In the genomic region with DNA sequence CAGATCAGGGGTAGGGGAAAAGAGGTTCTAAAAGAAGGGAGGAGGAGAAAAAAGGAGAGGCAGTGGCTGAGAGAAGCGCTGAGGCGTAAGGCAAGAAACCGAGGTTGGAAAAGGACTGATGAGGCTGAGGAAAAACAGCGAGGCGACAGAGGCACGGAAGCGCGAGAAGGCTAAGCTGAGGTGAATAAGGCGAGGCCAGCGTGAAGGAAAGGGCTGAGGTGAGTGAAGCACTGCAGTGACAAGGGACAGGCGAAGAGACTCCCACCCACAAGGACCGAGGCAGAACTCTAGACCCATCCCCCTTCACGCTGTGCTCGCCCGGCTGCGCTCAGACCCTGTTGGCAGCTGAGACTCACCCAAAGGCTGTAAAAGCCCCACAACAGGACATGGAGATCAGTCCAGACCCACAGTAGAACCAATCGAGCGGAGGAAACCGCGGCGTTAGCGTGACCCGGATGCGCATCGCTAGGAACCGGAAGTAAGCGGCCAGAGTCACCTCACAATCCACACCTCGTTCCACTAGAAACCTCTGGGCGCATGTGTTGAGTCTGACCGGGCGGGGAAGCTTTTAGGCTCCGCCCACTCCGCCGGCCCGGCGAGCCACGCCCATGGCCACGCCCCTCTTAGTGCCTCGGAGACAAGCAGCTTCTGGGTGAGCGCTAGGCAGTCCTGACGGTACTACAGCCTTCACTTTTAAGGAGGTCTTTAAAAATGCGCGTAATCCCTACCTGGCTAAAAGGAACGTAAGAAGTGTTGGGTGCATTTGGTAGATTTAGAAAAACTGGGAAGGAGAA, we compare ENCODE assay signal across 8 cellular contexts. TPM values are rescaled to one million over a fixed set of nuclear protein-coding genes. Genes with fewer than 3 reads are reported as not detected.
DNase-seq lines count a peak whose midpoint lies in the region; ATAC-seq and TF ChIP-seq lines count a peak whose summit lies in the region.

Gene EYA3 (minus strand): TSS at position 443 of the 794 bp plus-strand sequence. CDS start 30,584 bp downstream, outside the sequence.

- peak within 1 kb of the TSS; percentile 97 for H3K27ac Mint-ChIP-seq in GM23338
- peak within 1 kb of the TSS; percentile 96 to 99 (median 98) for H3K27ac Mint-ChIP-seq in naive B cell
- peak within 1 kb of the TSS; percentile 97 for H3K27ac Mint-ChIP-seq in stimulated activated memory B cell treated with anti-CD40 and anti-IgM and Interleukin-4, amounts not matched to agents 10 μg/mL and 1 μg/mL and 100 μg/mL, for 72 hours

- H3K4me1 ChIP-seq in DOHH2 (ENCODE audit: control insufficient read depth, low read length) = peaks cover 62% of the 10 kb centered on the region
- H3K4me1 ChIP-seq in GM23338 (ENCODE audit: insufficient read depth) = peaks cover 7% of the 10 kb centered on the region

- H3K36me3 ChIP-seq in DOHH2 (ENCODE audit: control insufficient read depth, low read length) (peaks cover 11% of the 10 kb centered on the region), GM23338 (ENCODE audit: insufficient read depth) (no peaks in the 10 kb centered on the region)

- H3K4me1 Mint-ChIP-seq in GM23338 = peaks cover 9% of the 10 kb centered on the region; the same call in 2 of the 3 replicates
- H3K4me1 Mint-ChIP-seq in naive B cell = peaks cover 30 to 39% (median 37%) of the 10 kb centered on the region in 3 donors
- peaks cover 51% of the 10 kb centered on the region for H3K4me1 Mint-ChIP-seq in stimulated activated memory B cell treated with anti-CD40 and anti-IgM and Interleukin-4, amounts not matched to agents 10 μg/mL and 1 μg/mL and 100 μg/mL, for 72 hours

- H3K36me3 Mint-ChIP-seq in GM23338 (ENCODE audit: low read depth) = no peaks in the 10 kb centered on the region
- H3K36me3 Mint-ChIP-seq in naive B cell = no peaks in the 10 kb centered on the region
- no peaks in the 10 kb centered on the region for H3K36me3 Mint-ChIP-seq in stimulated activated memory B cell treated with anti-CD40 and anti-IgM and Interleukin-4, amounts not matched to agents 10 μg/mL and 1 μg/mL and 100 μg/mL, for 72 hours

- H3F3A ChIP-seq in DOHH2 (ENCODE audit: control insufficient read depth, insufficient read depth) = peaks cover 9% of the 10 kb centered on the region
- H3F3A ChIP-seq in GM23338 (replicated peaks; ENCODE audit: low read depth) = 0 out of 2 replicates have a peak, but pooled peaks cover 9% of the 10 kb centered on the region

- no peaks in the 10 kb centered on the region for H3K9me3 Mint-ChIP-seq in GM23338
- no peaks in the 10 kb centered on the region for H3K9me3 Mint-ChIP-seq in naive B cell
- H3K9me3 Mint-ChIP-seq in stimulated activated memory B cell treated with anti-CD40 and anti-IgM and Interleukin-4, amounts not matched to agents 10 μg/mL and 1 μg/mL and 100 μg/mL, for 72 hours = no peaks in the 10 kb centered on the region

- H3K4me2 ChIP-seq in DOHH2 (ENCODE audit: low read length) (peak within 1 kb of the TSS; percentile 81), GM23338 (peak within 1 kb of the TSS; percentile 96)

- H3K27me3 ChIP-seq in DOHH2 (ENCODE audit: control insufficient read depth, low read length) = no peaks in the 10 kb centered on the region
- H3K27me3 ChIP-seq in GM23338 (ENCODE audit: insufficient read depth) = no peaks in the 10 kb centered on the region

- H3K9me2 ChIP-seq in DOHH2 (replicated peaks; ENCODE audit: control insufficient read depth, low read length) = no peaks in the 10 kb centered on the region
- H3K9me2 ChIP-seq in GM23338 (ENCODE audit: insufficient read depth) = no peaks in the 10 kb centered on the region

- H3K27ac ChIP-seq in DOHH2 (ENCODE audit: low read depth, low read length) (peak within 1 kb of the TSS; percentile 80), GM23338 (ENCODE audit: low read depth) (peak within 1 kb of the TSS; percentile 93)

- no peak for TF ChIP-seq CTCF in DOHH2 (IDR thresholded peaks at IDR 0.05; ENCODE audit: low read depth, low read length, poor library complexity, severe bottlenecking)
- TF ChIP-seq CTCF in GM23338 (conservative IDR thresholded peaks at IDR 0.05; ENCODE audit: low read depth in 2 of 2) = no peak

- ATAC-seq in GM23338 (peak; percentile 98), naive B cell (ENCODE audit: low read depth in 2 of 2) (peak; percentile 89 to 90)
- peak; percentile 97 for ATAC-seq in stimulated activated memory B cell treated with anti-CD40 and anti-IgM and Interleukin-4, amounts not matched to agents 10 μg/mL and 1 μg/mL and 100 μg/mL, for 72 hours

- peak within 1 kb of the TSS; percentile 97 for H3K4me3 Mint-ChIP-seq in GM23338
- H3K4me3 Mint-ChIP-seq in naive B cell = peak within 1 kb of the TSS; percentile 92 to 99 (median 96)
- H3K4me3 Mint-ChIP-seq in stimulated activated memory B cell treated with anti-CD40 and anti-IgM and Interleukin-4, amounts not matched to agents 10 μg/mL and 1 μg/mL and 100 μg/mL, for 72 hours = peak within 1 kb of the TSS; percentile 96

- no peaks in the 10 kb centered on the region for H3K9me3 ChIP-seq in DOHH2 (ENCODE audit: control insufficient read depth, insufficient read depth, low read length)

- H4K20me1 ChIP-seq in DOHH2 (ENCODE audit: control insufficient read depth, insufficient read depth, low read depth, low read length) (0 out of 2 replicates have a peak, but pooled peaks cover 3% of the 10 kb centered on the region), GM23338 (replicated peaks; ENCODE audit: insufficient read depth) (peaks cover 18% of the 10 kb centered on the region)

- H3K79me2 ChIP-seq in DOHH2 (ENCODE audit: control insufficient read depth, low read length) (peaks cover 50% of the 10 kb centered on the region), GM23338 (replicated peaks; ENCODE audit: insufficient read depth) (peaks cover 45% of the 10 kb centered on the region)

- peak within 1 kb of the TSS; percentile 72 for H2AFZ ChIP-seq in GM23338

- H3K27me3 Mint-ChIP-seq in GM23338 (ENCODE audit: insufficient read depth, low read depth, poor library complexity) = peaks cover 6% of the 10 kb centered on the region
- H3K27me3 Mint-ChIP-seq in naive B cell = no peaks in the 10 kb centered on the region
- no peaks in the 10 kb centered on the region for H3K27me3 Mint-ChIP-seq in stimulated activated memory B cell treated with anti-CD40 and anti-IgM and Interleukin-4, amounts not matched to agents 10 μg/mL and 1 μg/mL and 100 μg/mL, for 72 hours

- peak; percentile 98 for DNase-seq in GM23338 (ENCODE audit: low spot score)
- peak; percentile 97 for DNase-seq in LHCN-M2 (ENCODE audit: low read depth)
- peak; percentile 100 for DNase-seq in RPMI8226
- DNase-seq in activated T-helper 1 cell treated with anti-CD3 and anti-CD28 coated beads, Interleukin-2, amount 50 U/mL, for 16 hours (ENCODE audit: low read depth in 1 of 2, low spot score in 1 of 2) = peak; percentile 98 to 99
- peak; percentile 96 for DNase-seq in fibroblast of gingiva (ENCODE audit: low read depth)
- peak; percentile 100 for DNase-seq in naive B cell

- peak within 1 kb of the TSS; percentile 97 for H3K4me3 ChIP-seq in DOHH2 (ENCODE audit: low read length)
- peak within 1 kb of the TSS; percentile 99 for H3K4me3 ChIP-seq in GM23338

TF ChIP-seq in GM23338, 12 proteins besides CTCF, POLR2A, EP300 and RAD21 (continues in another document):
- TF ChIP-seq JUNB (IDR thresholded peaks at IDR 0.05; ENCODE audit: unreplicated experiment) (no peak), NANOG (IDR thresholded peaks at IDR 0.05; ENCODE audit: borderline replicate concordance) (no peak), ZNF114 (CRISPR knock-in tag; IDR thresholded peaks at IDR 0.05) (no peak), EZH2 (IDR thresholded peaks at IDR 0.05; ENCODE audit: low read depth, unreplicated experiment) (no peak), EZH2phosphoT487 (IDR thresholded peaks at IDR 0.05; ENCODE audit: unreplicated experiment) (no peak), POLR2AphosphoS5 (IDR thresholded peaks at IDR 0.05; ENCODE audit: low read depth) (peak; percentile 94), CREB1 (CRISPR knock-in tag; IDR thresholded peaks at IDR 0.05; ENCODE audit: low read depth) (0 out of 2 replicates have a peak, but pooled peaks have one; percentile 51), ZNF331 (CRISPR knock-in tag; IDR thresholded peaks at IDR 0.05; ENCODE audit: low read depth) (no peak), STAT1 (IDR thresholded peaks at IDR 0.05; ENCODE audit: unreplicated experiment) (no peak)
- TF ChIP-seq, protein P1, sequence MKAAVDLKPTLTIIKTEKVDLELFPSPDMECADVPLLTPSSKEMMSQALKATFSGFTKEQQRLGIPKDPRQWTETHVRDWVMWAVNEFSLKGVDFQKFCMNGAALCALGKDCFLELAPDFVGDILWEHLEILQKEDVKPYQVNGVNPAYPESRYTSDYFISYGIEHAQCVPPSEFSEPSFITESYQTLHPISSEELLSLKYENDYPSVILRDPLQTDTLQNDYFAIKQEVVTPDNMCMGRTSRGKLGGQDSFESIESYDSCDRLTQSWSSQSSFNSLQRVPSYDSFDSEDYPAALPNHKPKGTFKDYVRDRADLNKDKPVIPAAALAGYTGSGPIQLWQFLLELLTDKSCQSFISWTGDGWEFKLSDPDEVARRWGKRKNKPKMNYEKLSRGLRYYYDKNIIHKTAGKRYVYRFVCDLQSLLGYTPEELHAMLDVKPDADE (IDR thresholded peaks at IDR 0.05) = peak; percentile 83

RNA-seq across cellular contexts. Expression of gene EYA3, which starts in this region (rescaled TPM):
- 25.5 and 33.6 TPM in 2 replicates for total RNA-seq in GM23338 (2014; rRNA removed; shearing (Covaris generic))
- polyA plus RNA-seq in GM23338 (2016; fragmentation: Nextera tagmentation; extraction: Ambion mirVana) (10.9 and 12.5 TPM in 2 replicates), naive B cell (ENCODE audit: low read depth in 6 of 6) (10 to 100 TPM in 2 of 6 donors, 1 to 10 TPM in 4; 5.2 to 26.3 (median 7.6) TPM)
- total RNA-seq in LHCN-M2 (2014; rRNA removed) = 14.3 and 15.2 TPM in 2 replicates
- polyA plus RNA-seq in LHCN-M2 (2012) = 5.9 TPM

Comparison
In these comparisons a context has a peak if more than half of its experiments do, and no peak if none do; other contexts are left out.
1. Peak in every context shown above with its lines: DNase-seq, ATAC-seq, H3K4me3 ChIP-seq and H3K27ac ChIP-seq.